8 cellular contexts compared by ENCODE assay signal in the genomic region with DNA sequence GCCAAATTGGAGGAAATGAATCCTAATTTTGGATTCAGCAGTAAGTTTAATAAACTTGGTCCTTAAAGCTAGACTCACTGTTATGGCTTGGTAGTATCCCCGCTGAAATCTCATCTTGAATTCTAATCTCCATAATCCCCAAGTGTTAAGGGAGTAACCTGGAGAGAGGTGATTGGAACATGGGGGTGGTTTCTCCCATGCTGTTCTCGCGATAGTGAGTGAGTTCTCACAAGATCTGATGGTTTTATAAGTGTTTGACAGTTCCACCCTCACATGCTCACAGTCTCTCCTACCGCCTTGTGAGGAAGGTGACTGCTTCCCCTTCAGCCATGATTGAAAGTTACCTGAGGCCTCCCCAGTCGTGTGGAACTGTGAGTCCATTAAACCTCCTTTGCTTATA.
"Had no signal": no experiment of that assay in that cellular context is flagged by ENCODE, and none has a peak within 500 bp of the region (broad histone marks: within the 10 kb centered on the region; RNA-seq: fewer than 3 reads in every experiment).

No MANE protein-coding gene starts in this region.

- H3K27ac ChIP-seq: HL-60 had no signal

- H3K4me1 Mint-ChIP-seq: IgD-negative memory B cell had no signal

- DNase-seq: IMR-90, KBM-7, KG1 had no signal

- H3K4me3 ChIP-seq: K562 had no signal

- H3K36me3 Mint-ChIP-seq: IgD-negative memory B cell had no signal

- ATAC-seq: HepG2, K562 had no signal

- H3K27me3 Mint-ChIP-seq: IgD-negative memory B cell had no signal

- FAIRE-seq: HepG2, HTR-8/SVneo, K562 had no signal

- H3K27ac Mint-ChIP-seq: IgD-negative memory B cell had no signal

- H3K4me3 Mint-ChIP-seq: IgD-negative memory B cell had no signal
